In the genomic region with DNA sequence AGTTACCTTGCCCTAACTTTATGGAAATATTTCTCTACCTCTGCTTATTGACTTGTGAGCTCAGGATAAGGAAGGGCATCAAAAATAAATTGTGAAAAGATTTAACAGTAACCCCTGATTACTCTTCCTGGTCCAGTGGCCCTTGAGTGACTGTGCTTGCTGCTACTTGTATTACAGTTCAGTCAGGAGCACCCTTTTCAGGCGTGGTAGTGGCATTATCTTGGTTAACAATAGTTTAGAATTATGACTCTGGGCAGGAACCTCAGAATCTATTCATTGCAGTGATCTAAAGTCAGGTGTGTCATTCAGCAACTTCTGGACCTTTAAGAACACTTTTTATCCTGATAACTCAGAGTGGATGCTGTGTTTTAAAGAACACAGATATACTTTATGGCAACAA, we compare ENCODE assay signal across 22 cellular contexts.
"Had no signal": no experiment of that assay in that cellular context is flagged by ENCODE, and none has a peak within 500 bp of the region (broad histone marks: within the 10 kb centered on the region; RNA-seq: fewer than 3 reads in every experiment).

No MANE protein-coding gene starts in this region.

- DNase-seq: activated CD4-positive, alpha-beta T cell treated with anti-CD3 and anti-CD28 coated beads, Interleukin-2, amount 10 ng/mL, durations not matched to agents 7 days and 5 days; activated CD4-positive, CD25-positive, alpha-beta regulatory T cell treated with anti-CD3 and anti-CD28 coated beads, Interleukin-2, amount 50 U/mL, for 72 hours; activated CD8-positive, alpha-beta memory T cell treated with anti-CD3 and anti-CD28 coated beads, Interleukin-2, amount 10 ng/mL, durations not matched to agents 7 days and 5 days; activated CD8-positive, alpha-beta T cell treated with anti-CD3 and anti-CD28 coated beads for 36 hours; activated effector memory CD4-positive, alpha-beta T cell treated with anti-CD3 and anti-CD28 coated beads, Interleukin-2, amount 50 U/mL, for 16 hours; activated naive CD4-positive, alpha-beta T cell treated with anti-CD3 and anti-CD28 coated beads, Interleukin-2, amount 50 U/mL, for 16 hours; activated naive CD8-positive, alpha-beta T cell treated with anti-CD3 and anti-CD28 coated beads, Interleukin-2, amount 50 U/mL, for 24 hours; activated T-cell treated with anti-CD3 and anti-CD28 coated beads for 4 hours; effector CD4-positive, alpha-beta T cell; gastrocnemius medialis; lower lobe of right lung; mesendoderm; naive thymus-derived CD8-positive, alpha-beta T cell; stimulated activated CD4-positive, alpha-beta T cell treated with anti-CD3 and anti-CD28 coated beads, Interleukin-4, amount 100 ng/mL, for 24 hours; stimulated activated naive CD8-positive, alpha-beta T cell treated with anti-CD3 and anti-CD28 coated beads, Interleukin-15, Interleukin-2, amounts not matched to agents 100 U/mL and 50 U/mL, for 24 hours; substantia nigra; T-cell; thyroid gland; WERI-Rb-1 had no signal

- ATAC-seq: activated CD8-positive, alpha-beta memory T cell treated with anti-CD3 and anti-CD28 coated beads, Interleukin-2, amount 10 ng/mL, durations not matched to agents 7 days and 5 days; activated CD8-positive, alpha-beta T cell treated with anti-CD3 and anti-CD28 coated beads for 36 hours; activated naive CD8-positive, alpha-beta T cell treated with anti-CD3 and anti-CD28 coated beads, Interleukin-2, amount 50 U/mL, for 24 hours; gastrocnemius medialis; lower lobe of right lung; naive thymus-derived CD8-positive, alpha-beta T cell; stimulated activated naive CD8-positive, alpha-beta T cell treated with anti-CD3 and anti-CD28 coated beads, Interleukin-15, Interleukin-2, amounts not matched to agents 100 U/mL and 50 U/mL, for 24 hours; T-cell had no signal

- H3K4me3 ChIP-seq: gastrocnemius medialis, lower lobe of right lung, prostate gland, right atrium auricular region, thyroid gland had no signal

- H3K9me3 ChIP-seq: gastrocnemius medialis, lower lobe of right lung, prostate gland, right atrium auricular region, thyroid gland had no signal

- H3K27ac ChIP-seq: gastrocnemius medialis, lower lobe of right lung, prostate gland, right atrium auricular region, thyroid gland, WERI-Rb-1 had no signal

- H3K36me3 ChIP-seq: lower lobe of right lung, prostate gland, thyroid gland had no signal

- H3K27me3 ChIP-seq: gastrocnemius medialis, right atrium auricular region, thyroid gland had no signal

- H3K4me1 ChIP-seq: gastrocnemius medialis, lower lobe of right lung, prostate gland, right atrium auricular region, thyroid gland had no signal

- FAIRE-seq: keratinocyte had no signal
